In the genomic region with DNA sequence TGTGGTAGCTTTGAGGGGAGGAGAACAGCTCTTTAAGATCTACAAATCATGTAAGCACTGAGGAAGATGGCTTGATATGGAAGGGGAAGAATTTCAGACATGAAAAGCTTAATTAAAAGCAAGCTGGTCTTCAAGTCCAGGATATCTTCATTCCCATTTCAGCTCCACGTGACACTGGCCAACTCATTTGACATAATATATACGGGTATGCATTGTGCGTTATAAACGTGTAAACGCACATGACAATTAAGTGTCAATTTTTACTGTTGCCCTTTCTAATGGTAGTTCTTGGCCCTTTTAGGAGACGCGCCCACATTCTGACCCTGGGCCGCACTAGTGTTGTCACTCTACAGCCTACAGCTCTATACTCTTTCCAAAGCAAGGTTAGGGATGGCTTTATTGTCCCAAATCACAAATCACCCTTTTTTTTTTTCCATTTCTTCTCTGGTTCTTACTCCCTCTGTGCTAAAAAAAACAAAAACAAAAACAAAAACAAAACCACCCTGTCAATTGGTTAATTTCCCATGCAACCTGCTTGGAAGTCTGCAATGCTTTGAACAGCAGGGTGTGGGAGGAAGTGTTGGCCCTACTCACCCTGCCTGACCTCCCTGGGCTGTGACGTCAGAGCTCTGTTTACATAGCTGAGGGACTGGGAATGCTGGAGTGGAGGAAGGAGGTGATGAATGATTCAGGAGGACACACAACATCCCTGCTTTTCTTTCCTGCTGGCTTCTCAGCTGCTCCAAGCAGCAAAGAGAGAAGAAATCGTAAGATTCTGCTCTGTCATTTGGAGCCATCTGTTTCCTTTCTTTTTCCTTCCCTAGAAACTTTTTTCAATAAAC, we compare ENCODE assay signal across 8 cellular contexts. TPM values are rescaled to one million over a fixed set of nuclear protein-coding genes. Genes with fewer than 3 reads are reported as not detected.
DNase-seq lines count a peak whose midpoint lies in the region; ATAC-seq and TF ChIP-seq lines count a peak whose summit lies in the region.

No MANE protein-coding gene starts in this region.

- intact Hi-C loops in Panc1 (cut with micrococcal nuclease; ENCODE audit: unreplicated experiment), result no loop called here
- intact Hi-C loops in posterior vena cava (cut with DNase I), result no loop called here

- POLR2A ChIA-PET in Panc1 (lab: Charles Lee), result no interaction called here

- in situ Hi-C loops in Panc1 (cut with HindIII; ENCODE audit: low pct_unique_long_range_greater_than_20kb, low sequenced_read_pairs), result no loop called here

- H3K4me3 ChIP-seq in Panc1 (ENCODE audit: low read depth in 2 of 2, low read length in 2 of 2) (no peak overlapping the region), fibroblast of villous mesenchyme (ENCODE audit: low read depth, low read length) (no peak overlapping the region)

- H3K4me1 ChIP-seq in Panc1 (ENCODE audit: control insufficient read depth, insufficient read depth, low read length), result no peaks in the 10 kb centered on the region; the same call in 1 of the 2 replicates

- no peak overlapping the region for H3K27ac ChIP-seq in Panc1 (ENCODE audit: low read length)

- no peaks in the 10 kb centered on the region for H3K9me3 ChIP-seq in Panc1 (ENCODE audit: control insufficient read depth, insufficient read depth, low read depth, low read length)

- no peak for TF ChIP-seq CTCF in Panc1 (IDR thresholded peaks at IDR 0.05)
- no peak for TF ChIP-seq CTCF in fibroblast of villous mesenchyme (IDR thresholded peaks at IDR 0.05; ENCODE audit: insufficient read depth, low read depth, low read length)

- H3K36me3 ChIP-seq in Panc1 (ENCODE audit: control insufficient read depth, insufficient read depth, low read length), result no peaks in the 10 kb centered on the region

- peak; percentile 85 for DNase-seq in ELR (ENCODE audit: low read depth)
- DNase-seq in Panc1 (ENCODE audit: low read depth, low spot score), result peak; percentile 64
- peak; percentile 98 for DNase-seq in fibroblast of villous mesenchyme (ENCODE audit: low read depth)
- DNase-seq in posterior vena cava (ENCODE audit: low spot score), result peak; percentile 85
- no peak for DNase-seq in RPMI8226
- no peak for DNase-seq in GF-D8 (lab: John Stamatoyannopoulos, UW)
- DNase-seq in T1000 (lab: John Stamatoyannopoulos, UW), result no peak
- DNase-seq in stimulated activated CD4-positive, alpha-beta T cell treated with anti-CD3 and anti-CD28 coated beads, Interleukin-2, amount 100 ng/mL, for 48 hours, result no peak

- CTCF ChIA-PET in Panc1 (lab: Charles Lee), result no interaction called here

- 0 out of 2 replicates have a peak, but pooled peaks have one; percentile 62 for ATAC-seq in Panc1

- no TSS peak for BruUV-seq in Panc1 (replicated peaks; lab: Mats Ljungman, UMichigan)

- no peaks in the 10 kb centered on the region for H3K27me3 ChIP-seq in Panc1 (ENCODE audit: control insufficient read depth, insufficient read depth, low read length)

RNA-seq across cellular contexts. Expression of gene RFK, which starts 19.3 kb away (rescaled TPM):
- 33.2 TPM for total RNA-seq in Panc1 (2021; ENCODE audit: unreplicated experiment)
- 14.4 TPM for polyA plus RNA-seq in Panc1 (2012; ENCODE audit: insufficient read length)
- 20.9 and 35.8 TPM in 2 replicates for total RNA-seq in fibroblast of villous mesenchyme
- 10 to 100 TPM; 18.3 to 22.1 TPM for total RNA-seq in posterior vena cava

Comparison
In these comparisons a context has a peak if more than half of its experiments do, and no peak if none do; other contexts are left out.
1. DNase-seq: peak in ELR (single experiment), Panc1 (single experiment), fibroblast of villous mesenchyme (single experiment) and posterior vena cava (single experiment); none in RPMI8226 (single experiment), GF-D8 (single experiment), T1000 (single experiment) and stimulated activated CD4-positive, alpha-beta T cell treated with anti-CD3 and anti-CD28 coated beads, Interleukin-2, amount 100 ng/mL, for 48 hours (0 of 2).